Comparison of ENCODE assay signal across 24 cellular contexts in genomic region chr3:159773706-159774105, GRCh38.
DNase-seq lines count a peak whose midpoint lies in the region; ATAC-seq, FAIRE-seq and TF ChIP-seq lines count a peak whose summit lies in the region.
"Had no signal": no experiment of that assay in that cellular context is flagged by ENCODE, and none has a peak within 500 bp of the region (broad histone marks: within the 10 kb centered on the region; RNA-seq: fewer than 3 reads in every experiment).

No MANE protein-coding gene starts in this region.

- peak; percentile 32 for FAIRE-seq in A549 (lab: Jason Lieb, UNC)
- FAIRE-seq: A204.1, D721Med, RCC 7860 had no signal

- 92% methylated on average over 3 of the region's 3 CpGs for WGBS in A549 (ENCODE audit: missing lambda C conversion rate)
- WGBS in sigmoid colon, 2 donors = 96 to 97% methylated on average over 3 of the region's 3 CpGs
- WGBS in right cardiac atrium = 80% methylated on average over 3 of the region's 3 CpGs

- H3K9me3 ChIP-seq in A549 (no peaks in the 10 kb centered on the region), ascending aorta (no peaks in the 10 kb centered on the region), sigmoid colon (no peaks in the 10 kb centered on the region), right cardiac atrium (ENCODE audit: control insufficient read depth, low read length) (no peaks in the 10 kb centered on the region)
- H3K9me3 ChIP-seq: BE2C, SJSA1 had no signal

- H3K4me2 ChIP-seq in A549 = no peak overlapping the region

- H3K27ac ChIP-seq in A549 = no peak overlapping the region
- H3K27ac ChIP-seq in ascending aorta = peak overlapping the region; percentile 56 to 95
- H3K27ac ChIP-seq in sigmoid colon = peak overlapping the region; percentile 66 to 100 (median 88)
- no peak overlapping the region for H3K27ac ChIP-seq in caudate nucleus (ENCODE audit: low read depth, low read length)
- H3K27ac ChIP-seq in right cardiac atrium (ENCODE audit: low read length) = no peak overlapping the region
- H3K27ac ChIP-seq: SJSA1 had no signal

- TF ChIP-seq EP300 in A549 (IDR thresholded peaks at IDR 0.05) (no peak), sigmoid colon (IDR thresholded peaks at IDR 0.05) (no peak)

- no peak for TF ChIP-seq CTCF in A549 (IDR thresholded peaks at IDR 0.05)
- no peak for TF ChIP-seq CTCF in ascending aorta (IDR thresholded peaks at IDR 0.05)
- TF ChIP-seq CTCF in sigmoid colon (IDR thresholded peaks at IDR 0.05) = no peak

- H3K4me1 ChIP-seq in A549 (peaks cover 24% of the 10 kb centered on the region), ascending aorta (peaks cover 10 to 56% of the 10 kb centered on the region in 2 donors), sigmoid colon (peaks cover 0 to 97% (median 71%) of the 10 kb centered on the region in 4 donors), right cardiac atrium (ENCODE audit: control insufficient read depth, insufficient read depth, low read length) (peaks cover 6% of the 10 kb centered on the region)

- H3K36me3 ChIP-seq in ascending aorta = no peaks in the 10 kb centered on the region
- H3K36me3 ChIP-seq in sigmoid colon = peaks cover 0 to 8% (median 2%) of the 10 kb centered on the region in 4 donors
- H3K36me3 ChIP-seq: BE2C had no signal

- DNase-seq in A549 (ENCODE audit: low read depth in 1 of 2, low spot score in 1 of 2) (no peak), ascending aorta (ENCODE audit: low spot score in 2 of 2) (no peak), medulla oblongata (ENCODE audit: extremely low spot score) (peak; percentile 43), sigmoid colon (no peak), caudate nucleus (lab: John Stamatoyannopoulos, UW) (no peak), AG08396 (ENCODE audit: low spot score) (no peak), right cardiac atrium (no peak)
- DNase-seq: BE2C, DMS53, GF-D8, H9, MV-4-11, NCI-H1105 treated with DMSO at 0.1 percent for 48 hours, NCI-H1694, NCI-H2081, NCI-H2171, NCI-H345, NCI-H524, NCI-H82 had no signal

- H3K27me3 ChIP-seq in ascending aorta (no peaks in the 10 kb centered on the region), sigmoid colon (no peaks in the 10 kb centered on the region), right cardiac atrium (ENCODE audit: control insufficient read depth, insufficient read depth) (no peaks in the 10 kb centered on the region)
- H3K27me3 ChIP-seq: BE2C, SJSA1 had no signal

- intact Hi-C loops in ascending aorta (cut with DNase I) (no loop called here), sigmoid colon (cut with DNase I) (no loop called here), right cardiac atrium (cut with DNase I) (no loop called here)

- no peak for TF ChIP-seq POLR2A in A549 (IDR thresholded peaks at IDR 0.05; ENCODE audit: low read length)
- TF ChIP-seq POLR2A in sigmoid colon (IDR thresholded peaks at IDR 0.05) = no peak

- CTCF ChIA-PET in A549 (lab: Yijun Ruan, JAX) = interaction anchor here (1.8 kb wide), 1 partner anchor 233 kb away, joined by 4 read pairs; no protein-coding TSS in a partner anchor

- TF ChIP-seq RAD21 in A549 (conservative IDR thresholded peaks at IDR 0.05 in 1 of 2, IDR thresholded peaks at IDR 0.05 in 1 of 2) = no peak

- POLR2A ChIA-PET in A549 (lab: Yijun Ruan, JAX) = interaction anchor here (0.7 kb wide), 1 partner anchor 44 kb away, joined by 3 read pairs; no protein-coding TSS in a partner anchor

- H3K4me3 ChIP-seq in A549 = no peak overlapping the region
- H3K4me3 ChIP-seq in ascending aorta = no peak overlapping the region
- H3K4me3 ChIP-seq in sigmoid colon = no peak overlapping the region
- H3K4me3 ChIP-seq in right cardiac atrium (ENCODE audit: low read length) = no peak overlapping the region
- H3K4me3 ChIP-seq: SJSA1 had no signal

- no peak for ATAC-seq in A549
- no peak for ATAC-seq in GM21515 (IDR thresholded peaks at IDR 0.05; ENCODE audit: unreplicated experiment)
- no peak for ATAC-seq in right cardiac atrium

TF ChIP-seq in A549, 52 proteins besides CTCF, POLR2A, EP300 and RAD21:
- TF ChIP-seq SREBF2 (IDR thresholded peaks at IDR 0.05) (no peak), TP53 (CRISPR knock-in tag; IDR thresholded peaks at IDR 0.05) (no peak)
TF ChIP-seq in A549: peak in this region for 0.

Comparison
In these comparisons a context has a peak if more than half of its experiments do, and no peak if none do; other contexts are left out.
1. H3K27ac ChIP-seq: peak in ascending aorta (2 of 2) and sigmoid colon (4 of 4); none in A549 (0 of 2), caudate nucleus (single experiment) and right cardiac atrium (single experiment).